8 cellular contexts compared by ENCODE assay signal in the genomic region with DNA sequence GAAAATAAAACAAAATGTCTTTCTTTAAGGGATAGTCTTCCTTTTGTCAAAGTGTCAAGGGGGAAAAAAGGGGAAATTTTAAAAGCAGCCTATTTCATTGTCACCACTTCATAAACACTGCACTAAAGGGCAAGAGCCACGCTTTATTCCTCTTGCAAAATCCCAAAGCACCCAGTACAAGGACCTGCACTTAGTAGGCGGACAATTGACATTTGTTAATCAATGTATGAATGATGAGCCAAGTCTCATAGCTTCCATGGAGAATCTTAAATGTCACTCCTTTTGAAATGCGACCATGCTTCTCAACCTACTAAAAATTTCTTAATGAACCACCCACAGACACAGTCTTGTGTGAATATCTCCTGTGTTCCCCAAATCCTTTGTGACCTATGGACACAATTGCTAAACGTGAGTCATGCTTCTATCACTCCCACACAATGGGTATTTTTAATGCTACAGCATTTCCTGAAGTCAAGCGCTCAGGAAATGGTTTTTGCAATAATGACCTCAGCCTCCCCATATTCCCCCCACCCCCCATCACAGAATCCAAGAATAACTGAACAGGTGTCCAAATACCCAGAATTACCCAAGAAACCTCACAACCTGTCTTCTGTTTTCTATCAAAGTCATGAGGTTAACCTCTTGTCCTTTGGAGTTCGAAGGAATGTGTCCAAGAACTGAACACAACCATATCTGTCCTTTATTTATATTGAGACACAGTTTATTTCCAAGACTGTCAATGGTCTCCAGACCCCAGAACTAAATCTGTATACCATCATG.
DNase-seq lines count a peak whose midpoint lies in the region; ATAC-seq and TF ChIP-seq lines count a peak whose summit lies in the region.

No MANE protein-coding gene starts in this region.

- no peak overlapping the region for H3K4me3 Mint-ChIP-seq in activated T-helper 2 cell treated with anti-CD3 and anti-CD28 coated beads, Interferon-gamma antibody, Interleukin-2, Interleukin-4, amounts not matched to agents 10 μg/mL and 5 μg/mL and 100 μg/mL, durations not matched to agents 14 hours and 24 hours and 36 hours (ENCODE audit: low read depth)

- no peak for TF ChIP-seq POLR2A in thyroid gland (IDR thresholded peaks at IDR 0.05)

- intact Hi-C loops in activated T-helper 2 cell treated with anti-CD3 and anti-CD28 coated beads, Interferon-gamma antibody, Interleukin-2, Interleukin-4, amounts not matched to agents 10 μg/mL and 5 μg/mL and 100 μg/mL, durations not matched to agents 14 hours and 24 hours and 36 hours (cut with micrococcal nuclease) = loop anchor here (1.0 to 2.0 kb wide), 3 partner anchors 13 to 68 kb away; no protein-coding TSS in a partner anchor
- intact Hi-C loops in left colon (cut with DNase I, micrococcal nuclease) = no loop called here
- intact Hi-C loops in thyroid gland (cut with DNase I) = no loop called here

- WGBS in thyroid gland, 2 donors = 51 to 69% methylated on average over 6 of the region's 6 CpGs

- H3K4me1 Mint-ChIP-seq in activated T-helper 2 cell treated with anti-CD3 and anti-CD28 coated beads, Interferon-gamma antibody, Interleukin-2, Interleukin-4, amounts not matched to agents 10 μg/mL and 5 μg/mL and 100 μg/mL, durations not matched to agents 14 hours and 24 hours and 36 hours (ENCODE audit: low read depth) = peaks cover 60% of the 10 kb centered on the region

- H3K36me3 Mint-ChIP-seq in activated T-helper 2 cell treated with anti-CD3 and anti-CD28 coated beads, Interferon-gamma antibody, Interleukin-2, Interleukin-4, amounts not matched to agents 10 μg/mL and 5 μg/mL and 100 μg/mL, durations not matched to agents 14 hours and 24 hours and 36 hours (ENCODE audit: low read depth) = peaks cover 16% of the 10 kb centered on the region

- TF ChIP-seq CTCF in thyroid gland (IDR thresholded peaks at IDR 0.05) = no peak

- H3K27ac ChIP-seq in thyroid gland = peak overlapping the region in 1 of 3 donors; percentile 11

- H3K27me3 ChIP-seq in thyroid gland = no peaks in the 10 kb centered on the region

- H3K36me3 ChIP-seq in thyroid gland = no peaks in the 10 kb centered on the region

- DNase-seq in DMS53 (lab: John Stamatoyannopoulos, UW) (peak; percentile 79), left colon (no peak), activated gamma-delta T cell treated with Interleukin-2 at 50 U/mL for 16 hours (no peak), thyroid gland (no peak), NCI-H526 (lab: John Stamatoyannopoulos, UW) (no peak)
- peak; percentile 55 for DNase-seq in Jurkat, Clone E6-1 (ENCODE audit: low read depth, low spot score)
- no peak for DNase-seq in activated T-helper 2 cell treated with anti-CD3 and anti-CD28 coated beads, Interferon-gamma antibody, Interleukin-2, Interleukin-4, amounts not matched to agents 10 μg/mL and 5 μg/mL and 100 μg/mL, durations not matched to agents 14 hours and 24 hours and 36 hours (ENCODE audit: low spot score)

- no peaks in the 10 kb centered on the region for H3K9me3 ChIP-seq in thyroid gland

- peaks cover 20 to 36% of the 10 kb centered on the region in 2 donors for H3K4me1 ChIP-seq in thyroid gland

- ATAC-seq in GM21360 (IDR thresholded peaks at IDR 0.05; ENCODE audit: unreplicated experiment) (peak; percentile 42), left colon (peak; percentile 19)

- peaks cover 4% of the 10 kb centered on the region for H3K9me3 Mint-ChIP-seq in activated T-helper 2 cell treated with anti-CD3 and anti-CD28 coated beads, Interferon-gamma antibody, Interleukin-2, Interleukin-4, amounts not matched to agents 10 μg/mL and 5 μg/mL and 100 μg/mL, durations not matched to agents 14 hours and 24 hours and 36 hours

- no peaks in the 10 kb centered on the region for H3K27me3 Mint-ChIP-seq in activated T-helper 2 cell treated with anti-CD3 and anti-CD28 coated beads, Interferon-gamma antibody, Interleukin-2, Interleukin-4, amounts not matched to agents 10 μg/mL and 5 μg/mL and 100 μg/mL, durations not matched to agents 14 hours and 24 hours and 36 hours (ENCODE audit: low read depth)

- H3K27ac Mint-ChIP-seq in activated T-helper 2 cell treated with anti-CD3 and anti-CD28 coated beads, Interferon-gamma antibody, Interleukin-2, Interleukin-4, amounts not matched to agents 10 μg/mL and 5 μg/mL and 100 μg/mL, durations not matched to agents 14 hours and 24 hours and 36 hours = peak overlapping the region; percentile 93

- H3K4me3 ChIP-seq in Jurkat, Clone E6-1 (ENCODE audit: low read length) = no peak overlapping the region
- H3K4me3 ChIP-seq in thyroid gland (replicated peaks in 1 of 3) = no peak overlapping the region

Comparison
In these comparisons a context has a peak if more than half of its experiments do, and no peak if none do; other contexts are left out.
1. DNase-seq: peak in DMS53 (single experiment) and Jurkat, Clone E6-1 (single experiment); none in activated T-helper 2 cell treated with anti-CD3 and anti-CD28 coated beads, Interferon-gamma antibody, Interleukin-2, Interleukin-4, amounts not matched to agents 10 μg/mL and 5 μg/mL and 100 μg/mL, durations not matched to agents 14 hours and 24 hours and 36 hours (single experiment), left colon (0 of 2), activated gamma-delta T cell treated with Interleukin-2 at 50 U/mL for 16 hours (single experiment), thyroid gland (0 of 2) and NCI-H526 (0 of 2).